Comparison of ENCODE assay signal across 1 cellular context in genomic region chr3:156603379-156604017, GRCh38.
TF ChIP-seq lines count a peak whose summit lies in the region.

No MANE protein-coding gene starts in this region.

TF ChIP-seq in HEK293T, 16 proteins besides CTCF, POLR2A, EP300 and RAD21 (continued from another document):
- TF ChIP-seq, protein P1, sequence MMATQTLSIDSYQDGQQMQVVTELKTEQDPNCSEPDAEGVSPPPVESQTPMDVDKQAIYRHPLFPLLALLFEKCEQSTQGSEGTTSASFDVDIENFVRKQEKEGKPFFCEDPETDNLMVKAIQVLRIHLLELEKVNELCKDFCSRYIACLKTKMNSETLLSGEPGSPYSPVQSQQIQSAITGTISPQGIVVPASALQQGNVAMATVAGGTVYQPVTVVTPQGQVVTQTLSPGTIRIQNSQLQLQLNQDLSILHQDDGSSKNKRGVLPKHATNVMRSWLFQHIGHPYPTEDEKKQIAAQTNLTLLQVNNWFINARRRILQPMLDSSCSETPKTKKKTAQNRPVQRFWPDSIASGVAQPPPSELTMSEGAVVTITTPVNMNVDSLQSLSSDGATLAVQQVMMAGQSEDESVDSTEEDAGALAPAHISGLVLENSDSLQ (IDR thresholded peaks at IDR 0.05), result no peak
